In genomic region chr4:99024481-99025275, GRCh38 we compare ENCODE assay signal across 11 cellular contexts. TPM values are rescaled to one million over a fixed set of nuclear protein-coding genes. Genes with fewer than 3 reads are reported as not detected.
DNase-seq lines count a peak whose midpoint lies in the region; ATAC-seq, FAIRE-seq and TF ChIP-seq lines count a peak whose summit lies in the region.
"Had no signal": no experiment of that assay in that cellular context is flagged by ENCODE, and none has a peak within 500 bp of the region (broad histone marks: within the 10 kb centered on the region; RNA-seq: fewer than 3 reads in every experiment).

No MANE protein-coding gene starts in this region.

- no peaks in the 10 kb centered on the region for H3K9me3 ChIP-seq in pancreas

- no peaks in the 10 kb centered on the region for H3K36me3 ChIP-seq in pancreas

- DNase-seq in D721Med (ENCODE audit: insufficient read length, low spot score) (no peak), NCI-H82 (lab: John Stamatoyannopoulos, UW) (peak; percentile 79), Right ventricle myocardium superior (no peak), pancreas (peak in 3 of 6 donors; percentile 7 to 25 (median 22)), cerebellar nuclear complex (lab: John Stamatoyannopoulos, UW) (no peak)
- DNase-seq: DMS79, KG1, NCI-H510A had no signal

- H3K4me1 ChIP-seq in pancreas: peaks cover 13 to 17% (median 17%) of the 10 kb centered on the region in 3 donors

- 46 to 51% methylated on average over 7 of the region's 7 CpGs for WGBS in pancreas, 2 donors

- no peak overlapping the region for H3K4me3 ChIP-seq in pancreas

- FAIRE-seq in D721Med (lab: Jason Lieb, UNC) (peak; percentile 32), pancreas (lab: Jason Lieb, UNC) (no peak)
- FAIRE-seq: GM18507 had no signal

- H3K27me3 ChIP-seq in pancreas: no peaks in the 10 kb centered on the region

- peak overlapping the region in 3 of 4 donors; percentile 22 to 30 (median 22) for H3K27ac ChIP-seq in pancreas

- TF ChIP-seq CTCF in D721Med (IDR thresholded peaks at IDR 0.05; ENCODE audit: insufficient read depth, missing control alignments) (peak; percentile 25), pancreas (IDR thresholded peaks at IDR 0.05) (no peak)

- ATAC-seq in Right ventricle myocardium superior (ENCODE audit: poor library complexity): peak; percentile 91
- ATAC-seq in pancreas: peak; percentile 77 to 95 (median 92)
- ATAC-seq in HG03520 (IDR thresholded peaks at IDR 0.05; ENCODE audit: unreplicated experiment): no peak
- ATAC-seq in GM18868 (IDR thresholded peaks at IDR 0.05; ENCODE audit: unreplicated experiment): no peak

- intact Hi-C loops in Right ventricle myocardium superior (cut with DNase I) (no loop called here), pancreas (cut with DNase I) (no loop called here)

RNA-seq across cellular contexts. Expression of gene METAP1, which starts 29.2 kb away (rescaled TPM):
- 57.5 TPM for total RNA-seq in Right ventricle myocardium superior
- total RNA-seq in pancreas: 10 to 100 TPM; 13.7 to 20.8 (median 16.5) TPM
- polyA plus RNA-seq in pancreas: 10 to 100 TPM; 11.4 to 18.7 TPM

Comparison
In these comparisons a context has a peak if more than half of its experiments do, and no peak if none do; other contexts are left out.
1. ATAC-seq: peak in Right ventricle myocardium superior (single experiment) and pancreas (4 of 4); none in HG03520 (single experiment) and GM18868 (single experiment).